ENCODE assay signal across 1 cellular context in genomic region chr5:157608972-157609565, GRCh38.
TF ChIP-seq lines count a peak whose summit lies in the region.

No MANE protein-coding gene starts in this region.

TF ChIP-seq in HCT116, 20 proteins besides CTCF, POLR2A, EP300 and RAD21:
- no peak for TF ChIP-seq REST (IDR thresholded peaks at IDR 0.05; ENCODE audit: low read depth)
- no peak for TF ChIP-seq ATF3 (IDR thresholded peaks at IDR 0.05)
- TF ChIP-seq TCF7L2 (IDR thresholded peaks at IDR 0.05; ENCODE audit: borderline replicate concordance, extremely low read depth, insufficient read depth, insufficient read length), result no peak
- no peak for TF ChIP-seq MAX (IDR thresholded peaks at IDR 0.05)
- TF ChIP-seq EZH2 (IDR thresholded peaks at IDR 0.05), result no peak
- TF ChIP-seq POLR2AphosphoS5 (IDR thresholded peaks at IDR 0.05; ENCODE audit: low read depth, low read length), result no peak
- TF ChIP-seq YY1 (IDR thresholded peaks at IDR 0.05; ENCODE audit: extremely low read depth, insufficient replicate concordance, low read depth, low read length), result no peak
- no peak for TF ChIP-seq JUND (IDR thresholded peaks at IDR 0.05)
- TF ChIP-seq SIN3A (IDR thresholded peaks at IDR 0.05; ENCODE audit: low read depth), result no peak
- no peak for TF ChIP-seq CEBPB (IDR thresholded peaks at IDR 0.05; ENCODE audit: low read depth)
- TF ChIP-seq, protein P1, sequence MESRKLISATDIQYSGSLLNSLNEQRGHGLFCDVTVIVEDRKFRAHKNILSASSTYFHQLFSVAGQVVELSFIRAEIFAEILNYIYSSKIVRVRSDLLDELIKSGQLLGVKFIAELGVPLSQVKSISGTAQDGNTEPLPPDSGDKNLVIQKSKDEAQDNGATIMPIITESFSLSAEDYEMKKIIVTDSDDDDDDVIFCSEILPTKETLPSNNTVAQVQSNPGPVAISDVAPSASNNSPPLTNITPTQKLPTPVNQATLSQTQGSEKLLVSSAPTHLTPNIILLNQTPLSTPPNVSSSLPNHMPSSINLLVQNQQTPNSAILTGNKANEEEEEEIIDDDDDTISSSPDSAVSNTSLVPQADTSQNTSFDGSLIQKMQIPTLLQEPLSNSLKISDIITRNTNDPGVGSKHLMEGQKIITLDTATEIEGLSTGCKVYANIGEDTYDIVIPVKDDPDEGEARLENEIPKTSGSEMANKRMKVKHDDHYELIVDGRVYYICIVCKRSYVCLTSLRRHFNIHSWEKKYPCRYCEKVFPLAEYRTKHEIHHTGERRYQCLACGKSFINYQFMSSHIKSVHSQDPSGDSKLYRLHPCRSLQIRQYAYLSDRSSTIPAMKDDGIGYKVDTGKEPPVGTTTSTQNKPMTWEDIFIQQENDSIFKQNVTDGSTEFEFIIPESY (IDR thresholded peaks at IDR 0.05; ENCODE audit: extremely low read depth, insufficient replicate concordance, low read length), result no peak
- no peak for TF ChIP-seq EZH2phosphoT487 (IDR thresholded peaks at IDR 0.05; ENCODE audit: borderline replicate concordance)
- no peak for TF ChIP-seq ELF1 (IDR thresholded peaks at IDR 0.05; ENCODE audit: borderline replicate concordance, low read depth)
- TF ChIP-seq CBX3 (IDR thresholded peaks at IDR 0.05; ENCODE audit: low read depth), result no peak
- no peak for TF ChIP-seq FOSL1 (IDR thresholded peaks at IDR 0.05; ENCODE audit: low read depth)
- no peak for TF ChIP-seq SP1 (IDR thresholded peaks at IDR 0.05; ENCODE audit: low read depth)
- TF ChIP-seq SRF (IDR thresholded peaks at IDR 0.05; ENCODE audit: low read depth), result no peak
- no peak for TF ChIP-seq ZFX (IDR thresholded peaks at IDR 0.05)
- TF ChIP-seq EGR1 (IDR thresholded peaks at IDR 0.05; ENCODE audit: low read depth), result no peak
